Comparison of ENCODE assay signal across 14 cellular contexts in the genomic region with DNA sequence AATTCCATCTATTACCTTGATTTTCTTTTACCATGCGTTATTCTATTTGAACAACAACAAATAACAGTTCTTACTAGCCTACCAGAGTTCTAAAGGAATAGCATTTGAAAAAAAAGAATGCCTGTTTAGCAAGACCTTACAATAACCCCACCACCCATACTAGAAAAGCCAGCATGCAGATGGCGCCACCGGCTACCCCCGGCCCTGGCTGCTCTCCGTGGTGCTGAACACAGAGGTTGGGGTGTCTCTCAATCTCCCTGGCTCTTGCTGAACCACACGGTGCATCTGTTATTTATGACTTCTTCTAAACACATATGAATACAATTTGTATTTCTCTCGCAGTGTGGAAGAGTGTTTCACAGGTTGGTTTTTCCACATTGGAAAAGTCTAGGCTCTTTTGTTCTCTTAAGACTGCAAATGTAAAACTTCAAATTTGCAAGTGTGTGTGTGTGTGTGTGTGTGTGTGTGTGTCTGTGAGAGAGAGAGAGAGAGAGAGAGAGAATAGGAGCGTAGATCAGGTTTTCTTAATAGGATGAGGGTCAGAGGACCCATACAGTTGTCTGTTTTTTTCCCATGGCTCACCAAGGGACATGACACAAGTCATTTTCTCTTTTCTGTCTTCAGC. TPM values are rescaled to one million over a fixed set of nuclear protein-coding genes. Genes with fewer than 3 reads are reported as not detected.
DNase-seq lines count a peak whose midpoint lies in the region; FAIRE-seq and TF ChIP-seq lines count a peak whose summit lies in the region.
"Had no signal": no experiment of that assay in that cellular context is flagged by ENCODE, and none has a peak within 500 bp of the region (broad histone marks: within the 10 kb centered on the region; RNA-seq: fewer than 3 reads in every experiment).

No MANE protein-coding gene starts in this region.

- no peaks in the 10 kb centered on the region for H3K79me2 ChIP-seq in OCI-LY1 (ENCODE audit: insufficient read depth, low read length)
- no peaks in the 10 kb centered on the region for H3K79me2 ChIP-seq in endothelial cell of umbilical vein (ENCODE audit: control insufficient read depth, insufficient read depth, low read length)

- H3K4me1 ChIP-seq in A673 (ENCODE audit: insufficient read depth, low read length, poor library complexity, severe bottlenecking), result no peaks in the 10 kb centered on the region
- H3K4me1 ChIP-seq in OCI-LY1 (ENCODE audit: insufficient read depth, low read length, severe bottlenecking), result no peaks in the 10 kb centered on the region
- no peaks in the 10 kb centered on the region for H3K4me1 ChIP-seq in endothelial cell of umbilical vein (ENCODE audit: control insufficient read depth, extremely low read depth, insufficient read depth, low read length)
- H3K4me1 ChIP-seq in thyroid gland, result no peaks in the 10 kb centered on the region
- no peaks in the 10 kb centered on the region for H3K4me1 ChIP-seq in uterus
- H3K4me1 ChIP-seq: adrenal gland had no signal

- H3K36me3 ChIP-seq in A673 (ENCODE audit: insufficient read depth, low read length, poor library complexity, severe bottlenecking) (no peaks in the 10 kb centered on the region), OCI-LY1 (ENCODE audit: insufficient read depth, low read length) (no peaks in the 10 kb centered on the region), endothelial cell of umbilical vein (ENCODE audit: control insufficient read depth in 2 of 2, extremely low read depth in 1 of 2, insufficient read depth in 2 of 2, low read length in 2 of 2) (no peaks in the 10 kb centered on the region), thyroid gland (no peaks in the 10 kb centered on the region), uterus (no peaks in the 10 kb centered on the region)
- H3K36me3 ChIP-seq: adrenal gland had no signal

- H3K4me2 ChIP-seq in OCI-LY1 (ENCODE audit: low read length) (no peak overlapping the region), endothelial cell of umbilical vein (ENCODE audit: insufficient read depth, low read length) (no peak overlapping the region)

- H3K9ac ChIP-seq in OCI-LY1 (ENCODE audit: low read length) (no peak overlapping the region), endothelial cell of umbilical vein (replicated peaks; ENCODE audit: extremely low read depth, insufficient read depth, low read length) (no peak overlapping the region)

- H3K27ac ChIP-seq in A673 (ENCODE audit: low read depth, low read length, poor library complexity, severe bottlenecking) (no peak overlapping the region), OCI-LY1 (ENCODE audit: low read depth, low read length, poor library complexity, severe bottlenecking) (no peak overlapping the region), endothelial cell of umbilical vein (ENCODE audit: insufficient read depth, low read depth, low read length) (no peak overlapping the region), thyroid gland (no peak overlapping the region), uterus (no peak overlapping the region)
- H3K27ac ChIP-seq: adrenal gland had no signal

- peaks cover 4% of the 10 kb centered on the region for H3K27me3 ChIP-seq in A673 (replicated peaks; ENCODE audit: insufficient read depth, low read depth, low read length, poor library complexity)
- H3K27me3 ChIP-seq in OCI-LY1 (ENCODE audit: insufficient read depth, low read length), result no peaks in the 10 kb centered on the region
- H3K27me3 ChIP-seq in endothelial cell of umbilical vein (ENCODE audit: control insufficient read depth in 2 of 2, insufficient read depth in 2 of 2, low read length in 2 of 2), result no peaks in the 10 kb centered on the region
- no peaks in the 10 kb centered on the region for H3K27me3 ChIP-seq in thyroid gland
- no peaks in the 10 kb centered on the region for H3K27me3 ChIP-seq in uterus
- H3K27me3 ChIP-seq: adrenal gland had no signal

- dilution Hi-C loops in endothelial cell of umbilical vein (cut with MboI; ENCODE audit: extremely low pct_ligation_motif_present, low sequenced_read_pairs), result no loop called here

- H3K9me1 ChIP-seq in endothelial cell of umbilical vein (replicated peaks; ENCODE audit: control insufficient read depth, extremely low read depth, insufficient read depth, low read length), result no peaks in the 10 kb centered on the region

- H2AFZ ChIP-seq in OCI-LY1 (ENCODE audit: low read length), result no peak overlapping the region
- H2AFZ ChIP-seq in endothelial cell of umbilical vein (ENCODE audit: low read depth, low read length), result no peak overlapping the region

- no peak for FAIRE-seq in endothelial cell of umbilical vein (lab: Jason Lieb, UNC)
- FAIRE-seq: small intestine had no signal

- no peaks in the 10 kb centered on the region for H3K9me3 ChIP-seq in A673 (ENCODE audit: low read depth, low read length, poor library complexity, severe bottlenecking)
- H3K9me3 ChIP-seq in OCI-LY1 (ENCODE audit: low read length), result no peaks in the 10 kb centered on the region
- no peaks in the 10 kb centered on the region for H3K9me3 ChIP-seq in endothelial cell of umbilical vein (replicated peaks; ENCODE audit: control insufficient read depth, insufficient read depth, low read length)
- H3K9me3 ChIP-seq in thyroid gland, result no peaks in the 10 kb centered on the region
- no peaks in the 10 kb centered on the region for H3K9me3 ChIP-seq in uterus
- H3K9me3 ChIP-seq: adrenal gland had no signal

- intact Hi-C loops in A673 (cut with micrococcal nuclease; ENCODE audit: unreplicated experiment) (no loop called here), endothelial cell of umbilical vein (cut with micrococcal nuclease) (no loop called here), thyroid gland (cut with DNase I) (no loop called here), uterus (cut with DNase I; ENCODE audit: low total_unique reads) (no loop called here)

- H3F3A ChIP-seq in OCI-LY1 (ENCODE audit: insufficient read depth, low read length), result no peaks in the 10 kb centered on the region

- TF ChIP-seq POLR2A in endothelial cell of umbilical vein (IDR thresholded peaks at IDR 0.05; ENCODE audit: low read depth, low read length), result no peak
- TF ChIP-seq POLR2A in thyroid gland (IDR thresholded peaks at IDR 0.05), result no peak
- no peak for TF ChIP-seq POLR2A in uterus (IDR thresholded peaks at IDR 0.05)

- BruUV-seq in A673 (replicated peaks; lab: Mats Ljungman, UMichigan) (no TSS peak), endothelial cell of umbilical vein (replicated peaks; lab: Mats Ljungman, UMichigan) (no TSS peak)

- peak; percentile 41 for TF ChIP-seq CTCF in A673 (conservative IDR thresholded peaks at IDR 0.05; ENCODE audit: low read depth, low read length)
- peak; percentile 11 for TF ChIP-seq CTCF in GM10266 (IDR thresholded peaks at IDR 0.05; ENCODE audit: control insufficient read depth, insufficient read depth, low read depth, missing control alignments)
- TF ChIP-seq CTCF in OCI-LY1 (IDR thresholded peaks at IDR 0.05; ENCODE audit: low read length), result peak; percentile 29; the same call in 1 of the 2 replicates
- TF ChIP-seq CTCF in endothelial cell of umbilical vein (IDR thresholded peaks at IDR 0.05; ENCODE audit: extremely low read depth in 1 of 2, insufficient read depth in 1 of 2, low read depth in 1 of 2, low read length in 2 of 2), result no peak
- TF ChIP-seq CTCF in thyroid gland (IDR thresholded peaks at IDR 0.05), result no peak
- no peak for TF ChIP-seq CTCF in uterus (IDR thresholded peaks at IDR 0.05)

- H4K20me1 ChIP-seq in OCI-LY1 (ENCODE audit: insufficient read depth, low read length) (no peaks in the 10 kb centered on the region), endothelial cell of umbilical vein (replicated peaks; ENCODE audit: control insufficient read depth, extremely low read depth, insufficient read depth, low read length) (no peaks in the 10 kb centered on the region)

- 6 to 10% methylated on average over 8 of the region's 8 CpGs for WGBS in thyroid gland, 2 donors

- no peaks in the 10 kb centered on the region for H3K9me2 ChIP-seq in OCI-LY1 (ENCODE audit: low read depth, low read length)

- CTCF ChIA-PET in A673 (lab: Charles Lee), result no interaction called here
- CTCF ChIA-PET in endothelial cell of umbilical vein (lab: Charles Lee), result no interaction called here

- peak; percentile 43 for DNase-seq in A673 (ENCODE audit: low spot score)
- DNase-seq in GM10266 (ENCODE audit: extremely low spot score), result no peak
- peak; percentile 2 for DNase-seq in endothelial cell of umbilical vein (ENCODE audit: low read depth, low spot score)
- DNase-seq in NCI-H2107 treated with DMSO at 0.1 percent for 48 hours (lab: John Stamatoyannopoulos, UW; ENCODE audit: unreplicated experiment), result no peak
- DNase-seq in thyroid gland, result no peak
- DNase-seq in uterus, result no peak
- no peak for DNase-seq in 8988T
- DNase-seq: CD4-positive, alpha-beta T cell; effector memory CD8-positive, alpha-beta T cell; NCI-H1092 treated with DMSO at 0.1 percent for 48 hours; small intestine had no signal

- no peak overlapping the region for H3K4me3 ChIP-seq in A673 (ENCODE audit: low read depth, low read length, poor library complexity, severe bottlenecking)
- no peak overlapping the region for H3K4me3 ChIP-seq in OCI-LY1 (ENCODE audit: low read depth, low read length, poor library complexity, severe bottlenecking)
- H3K4me3 ChIP-seq in endothelial cell of umbilical vein (replicated peaks in 1 of 3; ENCODE audit: insufficient read depth in 1 of 3, low read depth in 1 of 3, low read length in 3 of 3), result no peak overlapping the region
- H3K4me3 ChIP-seq in thyroid gland (replicated peaks in 1 of 3), result no peak overlapping the region
- no peak overlapping the region for H3K4me3 ChIP-seq in uterus
- H3K4me3 ChIP-seq: adrenal gland had no signal

- POLR2A ChIA-PET in A673 (lab: Charles Lee; ENCODE audit: low non-redundant PET) (no interaction called here), endothelial cell of umbilical vein (lab: Charles Lee) (no interaction called here)

TF ChIP-seq in endothelial cell of umbilical vein, 7 proteins besides CTCF, POLR2A, EP300 and RAD21:
- no peak for TF ChIP-seq POLR2AphosphoS5 (IDR thresholded peaks at IDR 0.05; ENCODE audit: insufficient read depth, low read depth, low read length)

RNA-seq across cellular contexts. Expression of gene GRIK3, which starts 13.6 kb away (rescaled TPM):
- total RNA-seq in A673 (2021) (0.17 TPM in 1 of 2 replicates, not detected in the other), endothelial cell of umbilical vein (not detected in 2 replicates), thyroid gland (under 1 TPM in 3 of 4 donors, not detected in 1; 0.13 to 0.42 (median 0.15) TPM), uterus (1 to 10 TPM in 1 of 4 donors, under 1 TPM in 1, not detected in 2; 0.52 to 1.6 TPM)
- polyA plus RNA-seq in endothelial cell of umbilical vein, result not detected in 2 replicates
- not detected in 2 replicates for polyA plus RNA-seq in endothelial cell of umbilical vein (2011; cell fraction: cytosol; rRNA removed)
- not detected in 2 replicates for polyA plus RNA-seq in endothelial cell of umbilical vein (2011; cell fraction: nucleus; rRNA removed)
- not detected in 2 replicates for polyA plus RNA-seq in endothelial cell of umbilical vein (2012)
- polyA minus RNA-seq in endothelial cell of umbilical vein, result not detected in 2 replicates
- not detected for polyA minus RNA-seq in endothelial cell of umbilical vein (2011; cell fraction: cytosol; rRNA and poly(A)+ RNA removed)
- polyA minus RNA-seq in endothelial cell of umbilical vein (2011; cell fraction: nucleus; rRNA and poly(A)+ RNA removed), result not detected in 2 replicates
- total RNA-seq: CD4-positive, alpha-beta T cell; RPMI7951 had no signal

Comparison
In these comparisons a context has a peak if more than half of its experiments do, and no peak if none do; other contexts are left out.
1. DNase-seq: peak in A673 (single experiment) and endothelial cell of umbilical vein (single experiment); none in GM10266 (single experiment), NCI-H2107 treated with DMSO at 0.1 percent for 48 hours (single experiment), thyroid gland (0 of 2), uterus (0 of 2) and 8988T (single experiment).
2. CTCF ChIP-seq: peak in A673 (single experiment), GM10266 (single experiment) and OCI-LY1 (single experiment); none in endothelial cell of umbilical vein (0 of 2), thyroid gland (0 of 6) and uterus (0 of 4).